ENCODE assay signal across 17 cellular contexts in genomic region chrX:257681-258289, GRCh38. TPM values are rescaled to one million over a fixed set of nuclear protein-coding genes. Genes with fewer than 3 reads are reported as not detected.
DNase-seq lines count a peak whose midpoint lies in the region; ATAC-seq and TF ChIP-seq lines count a peak whose summit lies in the region.
"Had no signal": no experiment of that assay in that cellular context is flagged by ENCODE, and none has a peak within 500 bp of the region (broad histone marks: within the 10 kb centered on the region; RNA-seq: fewer than 3 reads in every experiment).

No MANE protein-coding gene starts in this region.

- intact Hi-C loops in Right ventricle myocardium inferior (cut with DNase I) (no loop called here), left cardiac atrium (cut with DNase I) (no loop called here), mucosa of descending colon (cut with DNase I, micrococcal nuclease) (no loop called here), upper lobe of right lung (cut with DNase I) (no loop called here)

- H3K36me3 Mint-ChIP-seq in endodermal cell (ENCODE audit: low read depth), result no peaks in the 10 kb centered on the region
- peaks cover 6% of the 10 kb centered on the region for H3K36me3 Mint-ChIP-seq in endothelial cell (ENCODE audit: low read depth, unreplicated experiment)
- H3K36me3 Mint-ChIP-seq: CD14-positive monocyte had no signal

- peaks cover 6% of the 10 kb centered on the region for H3K9me3 ChIP-seq in endodermal cell (ENCODE audit: control insufficient read depth, low read length)
- no peaks in the 10 kb centered on the region for H3K9me3 ChIP-seq in mucosa of descending colon
- H3K9me3 ChIP-seq in upper lobe of right lung, result no peaks in the 10 kb centered on the region

- ATAC-seq in Right ventricle myocardium inferior (no peak), left cardiac atrium (no peak), mucosa of descending colon (no peak), upper lobe of right lung (no peak), HG02588 (IDR thresholded peaks at IDR 0.05; ENCODE audit: unreplicated experiment) (no peak)

- TF ChIP-seq CTCF in endodermal cell (conservative IDR thresholded peaks at IDR 0.05) (no peak), mucosa of descending colon (IDR thresholded peaks at IDR 0.05) (no peak), upper lobe of right lung (IDR thresholded peaks at IDR 0.05) (no peak), endothelial cell (IDR thresholded peaks at IDR 0.05; ENCODE audit: unreplicated experiment) (no peak)

- H3K36me3 ChIP-seq in endodermal cell (ENCODE audit: control insufficient read depth, insufficient read depth, low read length) (no peaks in the 10 kb centered on the region), mucosa of descending colon (ENCODE audit: low read depth) (no peaks in the 10 kb centered on the region), upper lobe of right lung (no peaks in the 10 kb centered on the region)

- H3K4me3 ChIP-seq in endodermal cell (ENCODE audit: low read length) (no peak overlapping the region), mucosa of descending colon (no peak overlapping the region), upper lobe of right lung (no peak overlapping the region)

- DNase-seq in Right ventricle myocardium inferior (ENCODE audit: missing footprints) (peak; percentile 65), left cardiac atrium (no peak), endodermal cell (peak; percentile 45), mucosa of descending colon (peak in 2 of 3 donors; percentile 16 to 31), upper lobe of right lung (peak; percentile 57), endothelial cell (ENCODE audit: low spot score) (no peak), dedifferentiated amniotic fluid mesenchymal stem cell (ENCODE audit: extremely low spot score) (no peak)
- DNase-seq: DMS 273 treated with DMSO at 0.1 percent for 48 hours, GF-D8, Karpas-422, MM.1S, NCI-H1092 treated with DMSO at 0.1 percent for 48 hours, NCI-H2081 treated with DMSO at 0.1 percent for 48 hours, NCI-H510A treated with DMSO at 0.1 percent for 48 hours, Right ventricle myocardium superior had no signal

- H3K4me3 Mint-ChIP-seq in endodermal cell, result no peak overlapping the region
- H3K4me3 Mint-ChIP-seq in endothelial cell (ENCODE audit: unreplicated experiment), result no peak overlapping the region
- H3K4me3 Mint-ChIP-seq: CD14-positive monocyte had no signal

- H3K9ac ChIP-seq in endodermal cell (ENCODE audit: extremely low read depth, low read length, poor library complexity, severe bottlenecking), result no peak overlapping the region

- H3K4me1 ChIP-seq in endodermal cell (ENCODE audit: control insufficient read depth, insufficient read depth, low read length) (no peaks in the 10 kb centered on the region), mucosa of descending colon (ENCODE audit: low read depth) (peaks cover 7% of the 10 kb centered on the region), upper lobe of right lung (peaks cover 4% of the 10 kb centered on the region)

- H3K9me3 Mint-ChIP-seq in endodermal cell (peaks cover 6% of the 10 kb centered on the region), endothelial cell (ENCODE audit: unreplicated experiment) (peaks cover 18% of the 10 kb centered on the region)

- H3K27me3 ChIP-seq in endodermal cell (ENCODE audit: control insufficient read depth, insufficient read depth, low read length, poor library complexity, severe bottlenecking) (no peaks in the 10 kb centered on the region), upper lobe of right lung (no peaks in the 10 kb centered on the region)

- H3K4me1 Mint-ChIP-seq in endodermal cell (peaks cover 13% of the 10 kb centered on the region), endothelial cell (ENCODE audit: unreplicated experiment) (no peaks in the 10 kb centered on the region)
- H3K4me1 Mint-ChIP-seq: CD14-positive monocyte had no signal

- 88 to 90% methylated on average over 15 to 21 of the region's 21 CpGs for WGBS in endodermal cell (ENCODE audit: insufficient coverage in 1 of 2, insufficient read length in 1 of 2), 2 experiments

- H3K27ac Mint-ChIP-seq in endodermal cell (no peak overlapping the region), endothelial cell (ENCODE audit: unreplicated experiment) (no peak overlapping the region)
- H3K27ac Mint-ChIP-seq: CD14-positive monocyte had no signal

- H3K27me3 Mint-ChIP-seq in endodermal cell (ENCODE audit: insufficient read depth) (no peaks in the 10 kb centered on the region), endothelial cell (ENCODE audit: unreplicated experiment) (peaks cover 11% of the 10 kb centered on the region)

- H3K27ac ChIP-seq in endodermal cell (ENCODE audit: low read depth, low read length), result no peak overlapping the region
- H3K27ac ChIP-seq in upper lobe of right lung, result no peak overlapping the region

RNA-seq across cellular contexts. Expression of gene PLCXD1, which starts 23.4 kb away (rescaled TPM):
- total RNA-seq in Right ventricle myocardium inferior, result 6.1 TPM
- 10 to 100 TPM in 1 of 2 donors, 1 to 10 TPM in 1; 2.9 to 13.7 TPM for total RNA-seq in left cardiac atrium
- total RNA-seq in endodermal cell, result 10 to 100 TPM; 70.3 to 96.9 TPM
- 63.9 TPM for polyA plus RNA-seq in endodermal cell (2013, experiment 1 of 2)
- 64.7 TPM for polyA plus RNA-seq in endodermal cell (2013, experiment 2 of 2)
- 10 to 100 TPM; 12.6 to 20.7 (median 13.8) TPM for total RNA-seq in mucosa of descending colon
- total RNA-seq in upper lobe of right lung, result 34.4 TPM
- 21.7 TPM for total RNA-seq in endothelial cell (ENCODE audit: unreplicated experiment)

Comparison
In these comparisons a context has a peak if more than half of its experiments do, and no peak if none do; other contexts are left out.
1. DNase-seq: peak in Right ventricle myocardium inferior (single experiment), endodermal cell (single experiment), mucosa of descending colon (2 of 3) and upper lobe of right lung (single experiment); none in left cardiac atrium (single experiment), endothelial cell (single experiment) and dedifferentiated amniotic fluid mesenchymal stem cell (single experiment).